Comparison of ENCODE assay signal across 18 cellular contexts in genomic region chr5:148267972-148268371, GRCh38. TPM values are rescaled to one million over a fixed set of nuclear protein-coding genes. Genes with fewer than 3 reads are reported as not detected.
DNase-seq lines count a peak whose midpoint lies in the region; ATAC-seq and TF ChIP-seq lines count a peak whose summit lies in the region.
"Had no signal": no experiment of that assay in that cellular context is flagged by ENCODE, and none has a peak within 500 bp of the region (broad histone marks: within the 10 kb centered on the region; RNA-seq: fewer than 3 reads in every experiment).

No MANE protein-coding gene starts in this region.

- CTCF ChIA-PET in PC-3 (lab: Charles Lee) = no interaction called here

- H2AFZ ChIP-seq in PC-3 (ENCODE audit: low read length) = peak overlapping the region; percentile 83; the same call in 1 of the 2 replicates

- H3K36me3 ChIP-seq in PC-3 (ENCODE audit: low read depth, low read length) = no peaks in the 10 kb centered on the region

- no peak for ATAC-seq in PC-3
- ATAC-seq in HG02973 (IDR thresholded peaks at IDR 0.05; ENCODE audit: unreplicated experiment) = no peak
- ATAC-seq: Right ventricle myocardium inferior had no signal

- H4K20me1 ChIP-seq in PC-3 (ENCODE audit: low read length) = no peaks in the 10 kb centered on the region

- peak overlapping the region; percentile 36 for H3K27ac ChIP-seq in PC-3 (ENCODE audit: low read length)

- 0 out of 2 replicates have a peak, but pooled peaks cover 5% of the 10 kb centered on the region for H3K9me3 ChIP-seq in PC-3 (ENCODE audit: low read length)

- no peak for TF ChIP-seq CTCF in PC-3 (conservative IDR thresholded peaks at IDR 0.05; ENCODE audit: low read depth, low read length)

- POLR2A ChIA-PET in PC-3 (lab: Charles Lee; ENCODE audit: unreplicated experiment) = interaction anchor here (0.7 kb wide), 2 partner anchors 102 to 841 kb away, joined by 3 read pairs; no protein-coding TSS in a partner anchor

- in situ Hi-C loops in Caki2 (cut with HindIII; ENCODE audit: low pct_unique_long_range_greater_than_20kb, low sequenced_read_pairs) = no loop called here

- no peaks in the 10 kb centered on the region for H3F3A ChIP-seq in PC-3 (ENCODE audit: low read length, unreplicated experiment)

- no peak overlapping the region for H3K9ac ChIP-seq in PC-3 (ENCODE audit: low read length)

- intact Hi-C loops in PC-3 (cut with micrococcal nuclease) = loop anchor here (5.0 kb wide), 2 partner anchors 46 to 81 kb away; no protein-coding TSS in a partner anchor

- BruUV-seq in PC-3 (replicated peaks; lab: Mats Ljungman, UMichigan) = no TSS peak

- H3K27me3 ChIP-seq in PC-3 (ENCODE audit: low read length) = no peaks in the 10 kb centered on the region

- peak overlapping the region; percentile 25; the same call in 1 of the 2 replicates for H3K4me2 ChIP-seq in PC-3 (ENCODE audit: low read length)

- H3K4me1 ChIP-seq in PC-3 (ENCODE audit: insufficient read depth, low read length) = peaks cover 10% of the 10 kb centered on the region

- DNase-seq in Caki2 (ENCODE audit: low read depth) = peak; percentile 46
- DNase-seq in PC-3 = no peak
- peak; percentile 41 for DNase-seq in glomerular visceral epithelial cell (ENCODE audit: extremely low spot score)
- peak; percentile 94 for DNase-seq in renal cortical epithelial cell (ENCODE audit: low read depth)
- DNase-seq in activated effector memory CD4-positive, alpha-beta T cell treated with Interleukin-2 at 50 U/mL for 16 hours = no peak
- DNase-seq in SW480 (ENCODE audit: low spot score) = no peak
- DNase-seq: CD4-positive, CD25-positive, alpha-beta regulatory T cell; COR-L47; NCI-H1694; NCI-H2081; NCI-H2171; NCI-H526 had no signal

- H3K9me2 ChIP-seq in PC-3 (replicated peaks; ENCODE audit: low read length) = no peaks in the 10 kb centered on the region

- H3K4me3 ChIP-seq in PC-3 (ENCODE audit: low read length) = no peak overlapping the region

- no peaks in the 10 kb centered on the region for H3K79me2 ChIP-seq in PC-3 (ENCODE audit: low read length)

RNA-seq across cellular contexts. Expression of gene SPINK13, which starts 0.6 kb away (rescaled TPM):
- total RNA-seq in Caki2 (2014; rRNA removed; shearing (Covaris generic); ENCODE audit: low replicate concordance) = 0.14 and 1.3 TPM in 2 replicates
- total RNA-seq in PC-3 (2014; rRNA removed) = 3.0 TPM in 1 of 2 replicates, not detected in the other
- total RNA-seq in renal cortical epithelial cell = 1.4 and 1.8 TPM in 2 replicates
- total RNA-seq: A673; CD4-positive, CD25-positive, alpha-beta regulatory T cell; Daoy; OCI-LY7; Right ventricle myocardium inferior had no signal

RNA-seq across cellular contexts. Expression of gene MARCOL, which starts 29.6 kb away (rescaled TPM):
- not detected in 2 replicates for total RNA-seq in Caki2 (2014; rRNA removed; shearing (Covaris generic); ENCODE audit: low replicate concordance)
- not detected in 2 replicates for total RNA-seq in PC-3 (2014; rRNA removed)
- not detected in 2 replicates for total RNA-seq in renal cortical epithelial cell
- total RNA-seq: A673; CD4-positive, CD25-positive, alpha-beta regulatory T cell; Daoy; OCI-LY7; Right ventricle myocardium inferior had no signal

RNA-seq across cellular contexts. Expression of gene SPINK7, which starts 44.3 kb away (rescaled TPM):
- total RNA-seq in Caki2 (2014; rRNA removed; shearing (Covaris generic); ENCODE audit: low replicate concordance) = not detected in 2 replicates
- total RNA-seq in PC-3 (2014; rRNA removed) = 0.15 TPM in 1 of 2 replicates, not detected in the other
- not detected in 2 replicates for total RNA-seq in renal cortical epithelial cell
- total RNA-seq: A673; CD4-positive, CD25-positive, alpha-beta regulatory T cell; Daoy; OCI-LY7; Right ventricle myocardium inferior; SK-MEL-5 had no signal

Comparison
In these comparisons a context has a peak if more than half of its experiments do, and no peak if none do; other contexts are left out.
1. DNase-seq: peak in Caki2 (single experiment), glomerular visceral epithelial cell (single experiment) and renal cortical epithelial cell (single experiment); none in PC-3 (single experiment), activated effector memory CD4-positive, alpha-beta T cell treated with Interleukin-2 at 50 U/mL for 16 hours (single experiment) and SW480 (single experiment).